Comparison of ENCODE assay signal across 21 cellular contexts in the genomic region with DNA sequence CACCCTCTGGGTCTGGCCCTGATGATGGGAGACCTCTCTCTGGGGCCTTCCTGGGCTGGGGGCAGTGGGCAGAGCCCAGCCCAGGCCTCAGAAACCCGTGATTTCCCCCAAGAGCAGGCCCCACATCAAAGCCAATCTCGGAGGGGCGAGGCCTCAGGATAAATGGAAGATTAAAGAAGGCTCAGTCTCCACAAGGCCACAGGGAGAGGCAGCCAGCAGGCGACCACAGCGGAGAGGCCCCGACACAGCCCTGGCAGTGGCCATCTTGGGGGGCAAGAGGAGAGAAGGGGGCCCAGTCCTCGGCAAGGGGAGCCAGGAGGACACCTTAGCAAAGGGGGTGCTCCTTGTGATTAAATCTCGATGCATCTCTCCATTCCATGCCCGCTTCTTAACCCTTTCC. TPM values are rescaled to one million over a fixed set of nuclear protein-coding genes. Genes with fewer than 3 reads are reported as not detected.
"Had no signal": no experiment of that assay in that cellular context is flagged by ENCODE, and none has a peak within 500 bp of the region (broad histone marks: within the 10 kb centered on the region; RNA-seq: fewer than 3 reads in every experiment).

No MANE protein-coding gene starts in this region.

- H3K27ac Mint-ChIP-seq: activated B cell treated with CpG ODN at 0.5 μM for 24 hours; activated CD4-positive, alpha-beta memory T cell treated with anti-CD3 and anti-CD28 coated beads for 36 hours; naive thymus-derived CD4-positive, alpha-beta T cell had no signal

- H3K36me3 ChIP-seq: lower lobe of right lung, tibial artery had no signal

- H3K9me3 ChIP-seq: lower lobe of right lung, tibial artery had no signal

- H2AFZ ChIP-seq: parathyroid adenoma had no signal

- H3K9ac ChIP-seq: parathyroid adenoma had no signal

- FAIRE-seq: endometrium had no signal

- H3K4me3 Mint-ChIP-seq: activated B cell treated with CpG ODN at 0.5 μM for 24 hours; activated CD4-positive, alpha-beta memory T cell treated with anti-CD3 and anti-CD28 coated beads for 36 hours; naive thymus-derived CD4-positive, alpha-beta T cell; stimulated activated naive CD8-positive, alpha-beta T cell treated with anti-CD3 and anti-CD28 coated beads, Interleukin-15, amount 100 ng/mL, for 72 hours had no signal

- H3K27ac ChIP-seq: lower lobe of right lung, parathyroid adenoma, tibial artery had no signal

- H3K4me1 Mint-ChIP-seq: activated B cell treated with CpG ODN at 0.5 μM for 24 hours; naive thymus-derived CD4-positive, alpha-beta T cell; stimulated activated naive CD8-positive, alpha-beta T cell treated with anti-CD3 and anti-CD28 coated beads, Interleukin-15, amount 100 ng/mL, for 72 hours had no signal

- ATAC-seq: left lobe of liver; lower lobe of right lung; naive thymus-derived CD4-positive, alpha-beta T cell; right cardiac atrium; stimulated activated naive CD8-positive, alpha-beta T cell treated with anti-CD3 and anti-CD28 coated beads, Interleukin-15, amount 100 ng/mL, for 72 hours had no signal

- H3K4me1 ChIP-seq: lower lobe of right lung, parathyroid adenoma, tibial artery had no signal

- H3K4me3 ChIP-seq: lower lobe of right lung, tibial artery had no signal

- H3K79me2 ChIP-seq: parathyroid adenoma had no signal

- H3K9me3 Mint-ChIP-seq: activated B cell treated with CpG ODN at 0.5 μM for 24 hours; activated CD4-positive, alpha-beta memory T cell treated with anti-CD3 and anti-CD28 coated beads for 36 hours; naive thymus-derived CD4-positive, alpha-beta T cell; stimulated activated naive CD8-positive, alpha-beta T cell treated with anti-CD3 and anti-CD28 coated beads, Interleukin-15, amount 100 ng/mL, for 72 hours had no signal

- H3K36me3 Mint-ChIP-seq: activated CD4-positive, alpha-beta memory T cell treated with anti-CD3 and anti-CD28 coated beads for 36 hours; naive thymus-derived CD4-positive, alpha-beta T cell had no signal

- DNase-seq: activated B cell treated with CpG ODN at 0.5 μM for 24 hours; activated CD4-positive, alpha-beta memory T cell treated with anti-CD3 and anti-CD28 coated beads for 36 hours; activated CD4-positive, alpha-beta T cell treated with anti-CD3 and anti-CD28 coated beads for 4 hours; activated naive CD4-positive, alpha-beta T cell treated with Interleukin-2 at 50 U/mL for 16 hours; activated T-cell treated with anti-CD3 and anti-CD28 coated beads, Interleukin-2, amount 50 U/mL, for 48 hours; amygdala; cerebellar nuclear complex; effector CD4-positive, alpha-beta T cell; foreskin fibroblast; lower lobe of right lung; naive thymus-derived CD4-positive, alpha-beta T cell; nucleus accumbens; right cardiac atrium; stimulated activated CD4-positive, alpha-beta T cell treated with anti-CD3 and anti-CD28 coated beads, Interleukin-1b, Interleukin-23, amount 100 ng/mL, for 48 hours; stimulated activated naive CD8-positive, alpha-beta T cell treated with anti-CD3 and anti-CD28 coated beads, Interleukin-15, amount 100 ng/mL, for 72 hours; T-helper 9 cell; tibial artery had no signal

RNA-seq across cellular contexts. Expression of a gene that starts 12.5 kb away (rescaled TPM):
- total RNA-seq: activated B cell treated with CpG ODN at 0.5 μM for 24 hours; activated CD4-positive, alpha-beta memory T cell treated with anti-CD3 and anti-CD28 coated beads for 36 hours; naive thymus-derived CD4-positive, alpha-beta T cell; T-helper 1 cell treated with Interleukin-12 subunit alpha and Interleukin-12 subunit beta and Interleukin-4 antibody, amounts not matched to agents 30 ng/mL and 1 ng/mL, for 36 hours had no signal
- polyA plus RNA-seq: naive thymus-derived CD4-positive, alpha-beta T cell had no signal
